In genomic region chr3:179258820-179259219, GRCh38 we compare ENCODE assay signal across 1 cellular context.
TF ChIP-seq lines count a peak whose summit lies in the region.

No MANE protein-coding gene starts in this region.

TF ChIP-seq in HepG2, 621 proteins besides CTCF, POLR2A, EP300 and RAD21 (continued from another document):
- TF ChIP-seq ARID5B (CRISPR knock-in tag; IDR thresholded peaks at IDR 0.05): no peak
- no peak for TF ChIP-seq NPAS2 (CRISPR knock-in tag; IDR thresholded peaks at IDR 0.05; ENCODE audit: borderline replicate concordance)
- no peak for TF ChIP-seq IKZF4 (CRISPR knock-in tag; IDR thresholded peaks at IDR 0.05; ENCODE audit: borderline replicate concordance, low read depth, not compliant biosample characterization)
- no peak for TF ChIP-seq ZNF792 (CRISPR knock-in tag; IDR thresholded peaks at IDR 0.05)
- no peak for TF ChIP-seq ZNF34 (CRISPR knock-in tag; IDR thresholded peaks at IDR 0.05; ENCODE audit: borderline replicate concordance)
- no peak for TF ChIP-seq MATR3 (CRISPR knock-in tag; IDR thresholded peaks at IDR 0.05)
- no peak for TF ChIP-seq ZNF816 (CRISPR knock-in tag; IDR thresholded peaks at IDR 0.05; ENCODE audit: borderline replicate concordance)
- no peak for TF ChIP-seq POGK (CRISPR knock-in tag; conservative IDR thresholded peaks at IDR 0.05)
- no peak for TF ChIP-seq PAF1 (CRISPR knock-in tag; IDR thresholded peaks at IDR 0.05)
- no peak for TF ChIP-seq CCDC6 (CRISPR knock-in tag; IDR thresholded peaks at IDR 0.05)
- no peak for TF ChIP-seq MAFF (IDR thresholded peaks at IDR 0.05; ENCODE audit: low read depth, low read length)
TF ChIP-seq in HepG2: peak in this region for 0.
